1 cellular context compared by ENCODE assay signal in genomic region chr2:27461118-27461517, GRCh38.
TF ChIP-seq lines count a peak whose summit lies in the region.

No MANE protein-coding gene starts in this region.

TF ChIP-seq in K562, 482 proteins besides CTCF, POLR2A, EP300 and RAD21:
- TF ChIP-seq ZNF57 (CRISPR knock-in tag; IDR thresholded peaks at IDR 0.05) (no peak), TCF3 (CRISPR knock-in tag; IDR thresholded peaks at IDR 0.05) (peak; percentile 80), ZNF740 (CRISPR knock-in tag; IDR thresholded peaks at IDR 0.05) (no peak), ZNF740 (tag; IDR thresholded peaks at IDR 0.05) (no peak), TAL1 (IDR thresholded peaks at IDR 0.05) (peak; percentile 32; the same call in 1 of the 2 replicates), SMARCA4 (IDR thresholded peaks at IDR 0.05) (peak; percentile 32; the same call in 1 of the 2 replicates), ZNF561 (CRISPR knock-in tag; conservative IDR thresholded peaks at IDR 0.05) (no peak), NCOR1 (IDR thresholded peaks at IDR 0.05) (peak; percentile 59; the same call in 1 of the 2 replicates), ZNF324 (CRISPR knock-in tag; IDR thresholded peaks at IDR 0.05) (no peak), CBFA2T3 (IDR thresholded peaks at IDR 0.05) (peak; percentile 73), ZNF175 (CRISPR knock-in tag; IDR thresholded peaks at IDR 0.05; ENCODE audit: low read depth) (no peak), ARID1B (IDR thresholded peaks at IDR 0.05) (peak; percentile 70), ZNF134 (CRISPR knock-in tag; conservative IDR thresholded peaks at IDR 0.05) (no peak), ZNF449 (CRISPR knock-in tag; IDR thresholded peaks at IDR 0.05) (no peak), ZNF77 (CRISPR knock-in tag; IDR thresholded peaks at IDR 0.05) (no peak), IFI16 (CRISPR knock-in tag; IDR thresholded peaks at IDR 0.05) (no peak), NCOA4 (IDR thresholded peaks at IDR 0.05; ENCODE audit: partially characterized antibody) (no peak), ZNF609 (CRISPR knock-in tag; IDR thresholded peaks at IDR 0.05; ENCODE audit: borderline replicate concordance) (no peak), NR2F6 (CRISPR knock-in tag; IDR thresholded peaks at IDR 0.05) (no peak), U2AF1 (optimal IDR thresholded peaks at IDR 0.05; ENCODE audit: low read depth, low read length) (no peak), ZBTB12 (CRISPR knock-in tag; IDR thresholded peaks at IDR 0.05) (no peak), CHAMP1 (IDR thresholded peaks at IDR 0.05) (no peak), SLC30A9 (CRISPR knock-in tag; IDR thresholded peaks at IDR 0.05) (no peak), NFIC (IDR thresholded peaks at IDR 0.05) (peak; percentile 83), RBM34 (IDR thresholded peaks at IDR 0.05; ENCODE audit: borderline replicate concordance, insufficient read depth, low read length) (no peak), TEAD4 (IDR thresholded peaks at IDR 0.05; ENCODE audit: low read length) (peak; percentile 54; the same call in 1 of the 2 replicates), TEAD4 (CRISPR knock-in tag; IDR thresholded peaks at IDR 0.05; ENCODE audit: borderline replicate concordance) (no peak), PRDM10 (IDR thresholded peaks at IDR 0.05; ENCODE audit: partially characterized antibody) (peak; percentile 26), CBFA2T2 (conservative IDR thresholded peaks at IDR 0.05) (peak; percentile 39), ZNF668 (CRISPR knock-in tag; IDR thresholded peaks at IDR 0.05) (no peak), SPI1 (IDR thresholded peaks at IDR 0.05; ENCODE audit: borderline replicate concordance, low read depth, low read length) (peak; percentile 70; the same call in 1 of the 2 replicates), NFXL1 (CRISPR knock-in tag; IDR thresholded peaks at IDR 0.05) (no peak), ZBTB7A (IDR thresholded peaks at IDR 0.05; ENCODE audit: borderline replicate concordance, control insufficient read depth, low read depth, low read length) (no peak), CAMTA2 (CRISPR knock-in tag; conservative IDR thresholded peaks at IDR 0.05) (no peak), MCM2 (IDR thresholded peaks at IDR 0.05; ENCODE audit: low read depth) (no peak), ZZZ3 (IDR thresholded peaks at IDR 0.05) (no peak)
- TF ChIP-seq, protein P1, sequence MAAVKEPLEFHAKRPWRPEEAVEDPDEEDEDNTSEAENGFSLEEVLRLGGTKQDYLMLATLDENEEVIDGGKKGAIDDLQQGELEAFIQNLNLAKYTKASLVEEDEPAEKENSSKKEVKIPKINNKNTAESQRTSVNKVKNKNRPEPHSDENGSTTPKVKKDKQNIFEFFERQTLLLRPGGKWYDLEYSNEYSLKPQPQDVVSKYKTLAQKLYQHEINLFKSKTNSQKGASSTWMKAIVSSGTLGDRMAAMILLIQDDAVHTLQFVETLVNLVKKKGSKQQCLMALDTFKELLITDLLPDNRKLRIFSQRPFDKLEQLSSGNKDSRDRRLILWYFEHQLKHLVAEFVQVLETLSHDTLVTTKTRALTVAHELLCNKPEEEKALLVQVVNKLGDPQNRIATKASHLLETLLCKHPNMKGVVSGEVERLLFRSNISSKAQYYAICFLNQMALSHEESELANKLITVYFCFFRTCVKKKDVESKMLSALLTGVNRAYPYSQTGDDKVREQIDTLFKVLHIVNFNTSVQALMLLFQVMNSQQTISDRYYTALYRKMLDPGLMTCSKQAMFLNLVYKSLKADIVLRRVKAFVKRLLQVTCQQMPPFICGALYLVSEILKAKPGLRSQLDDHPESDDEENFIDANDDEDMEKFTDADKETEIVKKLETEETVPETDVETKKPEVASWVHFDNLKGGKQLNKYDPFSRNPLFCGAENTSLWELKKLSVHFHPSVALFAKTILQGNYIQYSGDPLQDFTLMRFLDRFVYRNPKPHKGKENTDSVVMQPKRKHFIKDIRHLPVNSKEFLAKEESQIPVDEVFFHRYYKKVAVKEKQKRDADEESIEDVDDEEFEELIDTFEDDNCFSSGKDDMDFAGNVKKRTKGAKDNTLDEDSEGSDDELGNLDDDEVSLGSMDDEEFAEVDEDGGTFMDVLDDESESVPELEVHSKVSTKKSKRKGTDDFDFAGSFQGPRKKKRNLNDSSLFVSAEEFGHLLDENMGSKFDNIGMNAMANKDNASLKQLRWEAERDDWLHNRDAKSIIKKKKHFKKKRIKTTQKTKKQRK (IDR thresholded peaks at IDR 0.05; ENCODE audit: borderline replicate concordance, low read depth, low read length) = no peak
- TF ChIP-seq, protein P2, sequence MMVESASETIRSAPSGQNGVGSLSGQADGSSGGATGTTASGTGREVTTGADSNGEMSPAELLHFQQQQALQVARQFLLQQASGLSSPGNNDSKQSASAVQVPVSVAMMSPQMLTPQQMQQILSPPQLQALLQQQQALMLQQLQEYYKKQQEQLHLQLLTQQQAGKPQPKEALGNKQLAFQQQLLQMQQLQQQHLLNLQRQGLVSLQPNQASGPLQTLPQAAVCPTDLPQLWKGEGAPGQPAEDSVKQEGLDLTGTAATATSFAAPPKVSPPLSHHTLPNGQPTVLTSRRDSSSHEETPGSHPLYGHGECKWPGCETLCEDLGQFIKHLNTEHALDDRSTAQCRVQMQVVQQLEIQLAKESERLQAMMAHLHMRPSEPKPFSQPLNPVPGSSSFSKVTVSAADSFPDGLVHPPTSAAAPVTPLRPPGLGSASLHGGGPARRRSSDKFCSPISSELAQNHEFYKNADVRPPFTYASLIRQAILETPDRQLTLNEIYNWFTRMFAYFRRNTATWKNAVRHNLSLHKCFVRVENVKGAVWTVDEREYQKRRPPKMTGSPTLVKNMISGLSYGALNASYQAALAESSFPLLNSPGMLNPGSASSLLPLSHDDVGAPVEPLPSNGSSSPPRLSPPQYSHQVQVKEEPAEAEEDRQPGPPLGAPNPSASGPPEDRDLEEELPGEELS (CRISPR knock-in tag; IDR thresholded peaks at IDR 0.05; ENCODE audit: borderline replicate concordance) = no peak
